13 cellular contexts compared by ENCODE assay signal in genomic region chr6:89997456-89998445, GRCh38.
DNase-seq lines count a peak whose midpoint lies in the region; ATAC-seq and TF ChIP-seq lines count a peak whose summit lies in the region.
"Had no signal": no experiment of that assay in that cellular context is flagged by ENCODE, and none has a peak within 500 bp of the region (broad histone marks: within the 10 kb centered on the region; RNA-seq: fewer than 3 reads in every experiment).

No MANE protein-coding gene starts in this region.

- H3K4me3 ChIP-seq in NB4 (ENCODE audit: low read depth, low read length) (no peak overlapping the region), adipocyte (ENCODE audit: low read length) (no peak overlapping the region), osteoblast (ENCODE audit: insufficient read depth, low read length) (no peak overlapping the region)

- H3K4me2 ChIP-seq in osteoblast (ENCODE audit: insufficient read depth, low read length), result no peak overlapping the region

- no peaks in the 10 kb centered on the region for H3K9me3 Mint-ChIP-seq in naive B cell
- H3K9me3 Mint-ChIP-seq: activated naive CD4-positive, alpha-beta T cell treated with anti-CD3 and anti-CD28 coated beads for 36 hours; mesothelial cell of epicardium had no signal

- no peaks in the 10 kb centered on the region for H3K27me3 Mint-ChIP-seq in naive B cell

- H3K27ac ChIP-seq in osteoblast (ENCODE audit: low read depth, low read length), result no peak overlapping the region
- H3K27ac ChIP-seq: VCaP had no signal

- TF ChIP-seq CTCF in NB4 (IDR thresholded peaks at IDR 0.05; ENCODE audit: low read depth, low read length) (no peak), osteoblast (IDR thresholded peaks at IDR 0.05; ENCODE audit: extremely low read depth, low read depth, low read length) (no peak)

- H3K4me3 Mint-ChIP-seq in naive B cell, result peak overlapping the region in 2 of 8 donors; percentile 2 to 8
- H3K4me3 Mint-ChIP-seq: activated naive CD4-positive, alpha-beta T cell treated with anti-CD3 and anti-CD28 coated beads for 36 hours; mesothelial cell of epicardium had no signal

- no peak for ATAC-seq in naive B cell (ENCODE audit: low read depth in 2 of 2)
- no peak for ATAC-seq in GM19324 (IDR thresholded peaks at IDR 0.05; ENCODE audit: low FRiP score, unreplicated experiment)
- no peak for ATAC-seq in GM21447 (IDR thresholded peaks at IDR 0.05; ENCODE audit: unreplicated experiment)

- H2AFZ ChIP-seq in osteoblast (ENCODE audit: low read length), result no peak overlapping the region

- TF ChIP-seq POLR2A in NB4 (IDR thresholded peaks at IDR 0.05; ENCODE audit: extremely low read depth, insufficient read length), result no peak

- H3K36me3 Mint-ChIP-seq in naive B cell, result peaks cover 12 to 19% of the 10 kb centered on the region in 2 donors

- no peaks in the 10 kb centered on the region for H3K79me2 ChIP-seq in osteoblast (ENCODE audit: insufficient read depth, low read length)

- H3K4me1 Mint-ChIP-seq in naive B cell, result peaks cover 27 to 33% (median 31%) of the 10 kb centered on the region in 3 donors

- H4K20me1 ChIP-seq in osteoblast (ENCODE audit: insufficient read depth, low read length), result no peaks in the 10 kb centered on the region

- no peak overlapping the region for H3K9ac ChIP-seq in adipocyte (ENCODE audit: low read length)

- H3K4me1 ChIP-seq in adipocyte (ENCODE audit: control insufficient read depth, insufficient read depth, low read length) (peaks cover 28% of the 10 kb centered on the region), osteoblast (ENCODE audit: insufficient read depth, low read length) (peaks cover 11% of the 10 kb centered on the region)

- H3K9me3 ChIP-seq in adipocyte (ENCODE audit: control insufficient read depth, low read length) (no peaks in the 10 kb centered on the region), osteoblast (ENCODE audit: low read depth, low read length) (no peaks in the 10 kb centered on the region)

- H3K36me3 ChIP-seq in adipocyte (ENCODE audit: control insufficient read depth, insufficient read depth, low read length, severe bottlenecking), result no peaks in the 10 kb centered on the region
- no peaks in the 10 kb centered on the region for H3K36me3 ChIP-seq in osteoblast (ENCODE audit: insufficient read depth, low read length)

- no peaks in the 10 kb centered on the region for H3K27me3 ChIP-seq in adipocyte (replicated peaks; ENCODE audit: control insufficient read depth, insufficient read depth, low read length)
- H3K27me3 ChIP-seq in osteoblast (ENCODE audit: insufficient read depth, low read length), result no peaks in the 10 kb centered on the region

- DNase-seq in DMS 273 treated with DMSO at 0.1 percent for 48 hours (lab: John Stamatoyannopoulos, UW) (peak; percentile 60), NB4 (ENCODE audit: low read depth) (peak; percentile 32), adipocyte (ENCODE audit: low read depth) (peak; percentile 25), naive B cell (no peak), osteoblast (ENCODE audit: insufficient read length, low spot score, missing footprints) (no peak), NCI-H510A (lab: John Stamatoyannopoulos, UW) (no peak)
- DNase-seq: activated naive CD4-positive, alpha-beta T cell treated with anti-CD3 and anti-CD28 coated beads for 36 hours; DMS79; stimulated activated CD4-positive, alpha-beta T cell treated with anti-CD3 and anti-CD28 coated beads, Interleukin-4, amount 100 ng/mL, for 4 hours had no signal

- H3K27ac Mint-ChIP-seq in naive B cell, result peak overlapping the region; percentile 39 to 85 (median 68)
- H3K27ac Mint-ChIP-seq: mesothelial cell of epicardium had no signal

Comparison
In these comparisons a context has a peak if more than half of its experiments do, and no peak if none do; other contexts are left out.
1. DNase-seq: peak in DMS 273 treated with DMSO at 0.1 percent for 48 hours (single experiment), NB4 (single experiment) and adipocyte (single experiment); none in naive B cell (single experiment), osteoblast (single experiment) and NCI-H510A (single experiment).